In the genomic region with DNA sequence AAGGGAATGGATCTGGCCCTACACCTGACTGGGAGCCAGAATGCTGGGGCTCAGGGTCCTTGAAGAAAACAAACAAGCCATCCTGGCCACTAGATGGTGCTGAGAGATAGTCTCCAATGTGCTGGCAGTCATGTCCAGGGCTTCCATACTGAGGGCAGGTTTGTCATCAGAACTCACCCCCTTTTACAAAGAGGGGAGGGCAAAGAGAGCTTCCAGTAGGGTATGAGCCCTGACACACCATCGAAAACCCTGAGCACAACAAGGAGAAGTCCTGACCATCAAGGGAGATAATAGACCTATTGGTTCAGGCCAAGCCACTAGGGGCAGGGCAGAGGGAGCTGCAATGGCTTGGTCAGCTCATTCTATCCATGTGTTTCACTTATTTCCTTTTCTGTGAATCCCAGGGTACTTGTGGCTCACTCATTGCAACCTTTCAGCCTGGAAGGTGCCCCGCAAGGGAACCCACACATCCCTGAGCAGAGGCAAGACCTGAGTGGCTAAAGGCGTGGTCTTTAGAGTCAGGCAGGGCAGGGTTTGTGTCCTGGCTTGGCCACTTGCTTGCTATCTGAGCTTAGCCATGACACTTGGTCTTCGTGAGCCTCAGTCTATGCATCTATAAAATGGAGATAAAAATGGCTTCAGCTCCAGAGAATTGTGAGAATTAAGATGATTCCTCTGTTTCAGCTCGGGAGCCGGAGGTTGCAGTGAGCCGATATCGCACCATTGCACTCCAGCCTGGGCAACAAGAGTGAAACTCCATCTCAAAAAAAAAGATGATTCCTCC, we compare ENCODE assay signal across 8 cellular contexts. TPM values are rescaled to one million over a fixed set of nuclear protein-coding genes. Genes with fewer than 3 reads are reported as not detected.
DNase-seq lines count a peak whose midpoint lies in the region; ATAC-seq and TF ChIP-seq lines count a peak whose summit lies in the region.

No MANE protein-coding gene starts in this region.

- no peaks in the 10 kb centered on the region for H3K36me3 ChIP-seq in vagina

- intact Hi-C loops in vagina (cut with DNase I): no loop called here

- TF ChIP-seq CTCF in WI38 (IDR thresholded peaks at IDR 0.05; ENCODE audit: low read depth, low read length) (peak; percentile 58), vagina (IDR thresholded peaks at IDR 0.05) (peak in 2 of 3 experiments; percentile 20 to 40)

- H3K4me1 ChIP-seq in vagina: no peaks in the 10 kb centered on the region

- H3K4me3 ChIP-seq in WI38 (ENCODE audit: low read depth, low read length) (no peak overlapping the region), vagina (no peak overlapping the region)

- no peaks in the 10 kb centered on the region for H3K9me3 ChIP-seq in vagina

- TF ChIP-seq POLR2A in erythroblast (IDR thresholded peaks at IDR 0.05; ENCODE audit: low read length): no peak
- no peak for TF ChIP-seq POLR2A in vagina (IDR thresholded peaks at IDR 0.05)

- no peak overlapping the region for H3K27ac ChIP-seq in vagina

- no peaks in the 10 kb centered on the region for H3K27me3 ChIP-seq in vagina

- DNase-seq in C1 segment of cervical spinal cord (lab: John Stamatoyannopoulos, UW): peak in 12 of 14 donors; percentile 19 to 76 (median 67)
- peak; percentile 64 for DNase-seq in NCI-H2107 (lab: John Stamatoyannopoulos, UW)
- DNase-seq in erythroblast (lab: John Stamatoyannopoulos, UW): peak; percentile 50 to 60
- peak; percentile 52 for DNase-seq in mucosa of gallbladder (ENCODE audit: low spot score)
- no peak for DNase-seq in vagina (ENCODE audit: extremely low spot score in 2 of 2)

- peak; percentile 69 for ATAC-seq in GM19023 (IDR thresholded peaks at IDR 0.05; ENCODE audit: unreplicated experiment)
- no peak for ATAC-seq in HG02884 (IDR thresholded peaks at IDR 0.05; ENCODE audit: unreplicated experiment)

RNA-seq across cellular contexts. Expression of gene PLEKHH1, which starts 6.2 kb away (rescaled TPM):
- total RNA-seq in mucosa of gallbladder (35.6 TPM), vagina (2.5 TPM)

RNA-seq across cellular contexts. Expression of gene TMEM229B, which starts 38.3 kb away (rescaled TPM):
- total RNA-seq in mucosa of gallbladder (33.2 TPM), vagina (9.8 TPM)

Comparison
In these comparisons a context has a peak if more than half of its experiments do, and no peak if none do; other contexts are left out.
1. DNase-seq: peak in C1 segment of cervical spinal cord (12 of 14), NCI-H2107 (single experiment), erythroblast (2 of 2) and mucosa of gallbladder (single experiment); none in vagina (0 of 2).
2. RNA of gene PLEKHH1, which starts 6.2 kb away (total RNA-seq): 35.6 TPM in mucosa of gallbladder (single experiment); 2.5 TPM in vagina (single experiment); every median in the first group is over 10 times any median in the second.